Comparison of ENCODE assay signal across 27 cellular contexts in the genomic region with DNA sequence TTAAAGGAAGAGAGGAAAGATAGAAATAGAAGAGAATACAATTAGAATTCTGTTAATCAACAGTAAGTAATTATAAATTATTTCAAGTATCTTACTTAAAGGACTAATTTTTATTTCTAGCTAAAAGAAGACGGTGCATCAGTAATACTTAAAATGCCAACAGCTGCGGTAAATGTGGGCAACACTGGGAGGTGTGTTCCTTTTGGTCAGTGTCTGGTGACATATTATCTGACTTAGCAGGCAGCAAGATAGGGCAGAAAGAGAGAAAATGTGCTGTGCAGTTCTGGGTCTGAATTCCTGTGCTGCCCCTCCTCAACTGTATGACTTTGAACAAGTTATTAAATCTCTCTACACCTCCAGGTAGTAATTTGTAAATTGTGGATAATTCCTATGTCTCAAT.
"Had no signal": no experiment of that assay in that cellular context is flagged by ENCODE, and none has a peak within 500 bp of the region (broad histone marks: within the 10 kb centered on the region; RNA-seq: fewer than 3 reads in every experiment).

No MANE protein-coding gene starts in this region.

- H3K27ac ChIP-seq: adrenal gland, WERI-Rb-1 had no signal

- DNase-seq: activated CD4-positive, alpha-beta memory T cell treated with anti-CD3 and anti-CD28 coated beads, Interleukin-2, amount 10 ng/mL, durations not matched to agents 7 days and 5 days; activated CD4-positive, alpha-beta T cell treated with anti-CD3 and anti-CD28 coated beads for 1 hour; activated CD4-positive, alpha-beta T cell treated with anti-CD3 and anti-CD28 coated beads for 48 hours; activated CD4-positive, CD25-positive, alpha-beta regulatory T cell; activated gamma-delta T cell treated with Interleukin-2 at 50 U/mL for 16 hours; activated naive CD4-positive, alpha-beta T cell treated with anti-CD3 and anti-CD28 coated beads for 36 hours; activated T-cell treated with anti-CD3 and anti-CD28 coated beads, Interleukin-2, amount 50 U/mL, for 24 hours; adrenal gland; caudate nucleus; NCI-H1105; NCI-H1417 treated with DMSO at 0.1 percent for 48 hours; NCI-H187 treated with DMSO at 0.1 percent for 48 hours; NCI-H2081; NCI-H2171 treated with DMSO at 0.1 percent for 48 hours; NCI-H226; NCI-H446 treated with DMSO at 0.1 percent for 48 hours; NCI-H524; NCI-H69; Right ventricle myocardium superior; SW 1271; T-helper 1 cell; T-helper 2 cell; T-helper 9 cell; WERI-Rb-1 had no signal

- H3K9me3 Mint-ChIP-seq: activated naive CD4-positive, alpha-beta T cell treated with anti-CD3 and anti-CD28 coated beads for 36 hours; activated T-cell treated with anti-CD3 and anti-CD28 coated beads, Interleukin-2, amount 50 U/mL, for 24 hours; brain had no signal

- H3K27me3 ChIP-seq: adrenal gland had no signal

- H3K27ac Mint-ChIP-seq: activated CD4-positive, alpha-beta memory T cell treated with anti-CD3 and anti-CD28 coated beads, Interleukin-2, amount 10 ng/mL, durations not matched to agents 7 days and 5 days; activated naive CD4-positive, alpha-beta T cell treated with anti-CD3 and anti-CD28 coated beads for 36 hours; activated naive CD4-positive, alpha-beta T cell treated with anti-CD3 and anti-CD28 coated beads, Interleukin-2, amount 50 U/mL, for 72 hours; activated T-cell treated with anti-CD3 and anti-CD28 coated beads, Interleukin-2, amount 50 U/mL, for 24 hours; activated T-helper 2 cell treated with anti-CD3 and anti-CD28 coated beads, Interferon-gamma antibody, Interleukin-2, Interleukin-4, amounts not matched to agents 10 μg/mL and 5 μg/mL and 100 μg/mL, durations not matched to agents 14 hours and 24 hours and 36 hours had no signal

- H3K36me3 ChIP-seq: adrenal gland had no signal

- H3K4me3 ChIP-seq: adrenal gland had no signal

- H3K4me1 ChIP-seq: adrenal gland had no signal

- H3K27me3 Mint-ChIP-seq: activated CD4-positive, alpha-beta memory T cell treated with anti-CD3 and anti-CD28 coated beads, Interleukin-2, amount 10 ng/mL, durations not matched to agents 7 days and 5 days; activated T-cell treated with anti-CD3 and anti-CD28 coated beads, Interleukin-2, amount 50 U/mL, for 24 hours had no signal

- H3K4me3 Mint-ChIP-seq: activated CD4-positive, alpha-beta memory T cell treated with anti-CD3 and anti-CD28 coated beads, Interleukin-2, amount 10 ng/mL, durations not matched to agents 7 days and 5 days; activated naive CD4-positive, alpha-beta T cell treated with anti-CD3 and anti-CD28 coated beads for 36 hours; activated T-cell treated with anti-CD3 and anti-CD28 coated beads, Interleukin-2, amount 50 U/mL, for 24 hours; brain had no signal

- ATAC-seq: activated naive CD4-positive, alpha-beta T cell treated with anti-CD3 and anti-CD28 coated beads, Interleukin-2, amount 50 U/mL, for 72 hours had no signal

- H3K9me3 ChIP-seq: adrenal gland had no signal
